In the genomic region with DNA sequence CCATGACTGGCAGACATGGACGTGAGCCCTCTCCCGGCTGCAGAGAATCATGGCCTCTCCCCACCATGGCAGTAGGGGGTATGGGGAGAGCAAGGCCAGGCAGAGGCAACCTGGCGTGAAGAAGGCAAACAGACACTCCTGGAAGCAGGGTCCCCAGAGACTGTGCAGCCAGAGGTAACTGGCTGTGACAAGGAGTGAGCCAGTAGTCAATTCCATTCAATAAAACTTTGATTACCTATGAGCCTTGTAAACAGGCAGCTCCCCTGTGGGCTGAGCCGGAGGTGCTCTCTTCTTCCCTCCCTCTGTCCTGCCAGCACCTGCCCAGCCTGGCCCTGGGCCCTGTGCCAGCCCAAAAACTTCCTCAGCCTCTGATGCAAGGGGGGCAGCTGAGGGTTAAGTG, we compare ENCODE assay signal across 1 cellular context.
TF ChIP-seq lines count a peak whose summit lies in the region.

No MANE protein-coding gene starts in this region.

TF ChIP-seq in H1, 55 proteins besides CTCF, POLR2A, EP300 and RAD21:
- TF ChIP-seq TBP (IDR thresholded peaks at IDR 0.05; ENCODE audit: low read depth, low read length) = no peak
TF ChIP-seq in H1: peak in this region for 0.
